ENCODE assay signal across 10 cellular contexts in the genomic region with DNA sequence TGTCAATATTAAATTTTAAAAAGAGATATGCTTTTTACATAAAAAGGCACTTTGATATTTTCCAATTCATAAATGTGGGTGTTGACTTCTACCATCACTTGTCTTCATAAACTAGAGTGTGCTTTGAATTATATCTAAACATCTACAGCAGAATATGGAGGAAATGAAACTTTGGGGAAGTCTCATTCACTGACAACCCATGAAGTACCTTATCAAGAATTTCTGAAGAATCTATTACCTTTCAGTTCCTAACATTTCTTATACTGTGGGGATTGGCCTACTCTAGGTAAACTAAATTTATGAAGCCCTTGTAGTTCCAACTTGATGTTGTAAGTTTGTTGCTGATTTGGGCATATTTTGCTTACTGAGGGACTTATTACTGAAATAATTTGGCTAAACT.
"Had no signal": no experiment of that assay in that cellular context is flagged by ENCODE, and none has a peak within 500 bp of the region (broad histone marks: within the 10 kb centered on the region; RNA-seq: fewer than 3 reads in every experiment).

No MANE protein-coding gene starts in this region.

- DNase-seq: GM23248, GOT3, H7, H9, HCEC 1CT, HFFc6 had no signal

- H3K4me1 Mint-ChIP-seq: GM23338, H9 had no signal

- H3K27ac Mint-ChIP-seq: GM23338, H9, HFFc6 had no signal

- H3K4me3 Mint-ChIP-seq: GM23338, H9, HFFc6 had no signal

- ATAC-seq: GM23338, HCT116 had no signal

- FAIRE-seq: H1, H54 had no signal
